Comparison of ENCODE assay signal across 18 cellular contexts in the genomic region with DNA sequence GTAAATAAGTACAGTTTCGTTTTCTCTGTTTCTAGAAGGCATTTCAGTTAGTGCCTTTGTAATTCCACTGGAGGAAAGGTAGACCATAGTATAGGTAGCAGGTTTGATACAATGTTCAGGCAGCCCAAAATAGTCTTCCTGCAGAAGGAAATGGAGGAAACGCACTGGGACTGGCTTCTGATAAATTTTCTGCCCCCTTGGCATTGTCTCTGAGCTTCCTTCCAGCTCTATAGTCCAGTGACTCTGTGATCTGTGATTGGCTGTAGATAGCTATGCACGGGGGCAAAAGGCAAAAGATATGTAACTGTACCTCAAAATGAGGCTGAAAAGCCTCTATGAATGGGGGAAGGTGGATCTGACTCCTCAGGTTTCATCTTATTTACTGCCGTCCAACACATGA.
"Had no signal": no experiment of that assay in that cellular context is flagged by ENCODE, and none has a peak within 500 bp of the region (broad histone marks: within the 10 kb centered on the region; RNA-seq: fewer than 3 reads in every experiment).

No MANE protein-coding gene starts in this region.

- H3K27me3 Mint-ChIP-seq: effector memory CD8-positive, alpha-beta T cell; naive thymus-derived CD8-positive, alpha-beta T cell; stimulated activated naive B cell treated with anti-CD40 and anti-IgM and Interleukin-4, amounts not matched to agents 10 μg/mL and 1 μg/mL and 100 μg/mL, for 72 hours; stimulated activated naive CD8-positive, alpha-beta T cell treated with anti-CD3 and anti-CD28 coated beads, Interleukin-15, amount 100 ng/mL, for 72 hours had no signal

- H3K36me3 ChIP-seq: sigmoid colon, tibial nerve had no signal

- DNase-seq: cortex of kidney; effector memory CD8-positive, alpha-beta T cell; foreskin melanocyte; head of caudate nucleus; hippocampal formation; left colon; mammary epithelial cell; mucosa of descending colon; naive thymus-derived CD8-positive, alpha-beta T cell; posterior cingulate gyrus; sigmoid colon; stimulated activated CD4-positive, alpha-beta T cell treated with anti-CD3 and anti-CD28 coated beads, Interleukin-2, amount 100 ng/mL, for 24 hours; stimulated activated CD4-positive, alpha-beta T cell treated with anti-CD3 and anti-CD28 coated beads, Interleukin-4, amount 100 ng/mL, for 4 hours; stimulated activated naive B cell treated with anti-CD40 and anti-IgM and Interleukin-4, amounts not matched to agents 10 μg/mL and 1 μg/mL and 100 μg/mL, for 72 hours; stimulated activated naive CD8-positive, alpha-beta T cell treated with anti-CD3 and anti-CD28 coated beads, Interleukin-15, amount 100 ng/mL, for 72 hours; testis had no signal

- H3K4me3 Mint-ChIP-seq: effector memory CD8-positive, alpha-beta T cell; naive thymus-derived CD8-positive, alpha-beta T cell; stimulated activated naive B cell treated with anti-CD40 and anti-IgM and Interleukin-4, amounts not matched to agents 10 μg/mL and 1 μg/mL and 100 μg/mL, for 72 hours; stimulated activated naive CD8-positive, alpha-beta T cell treated with anti-CD3 and anti-CD28 coated beads, Interleukin-15, amount 100 ng/mL, for 72 hours had no signal

- H3K27me3 ChIP-seq: sigmoid colon, testis, tibial nerve had no signal

- H3K4me3 ChIP-seq: mucosa of descending colon, sigmoid colon, skin epidermis, testis, tibial nerve had no signal

- H3K27ac ChIP-seq: sigmoid colon, testis, tibial nerve had no signal

- H3K27ac Mint-ChIP-seq: naive thymus-derived CD8-positive, alpha-beta T cell; stimulated activated naive B cell treated with anti-CD40 and anti-IgM and Interleukin-4, amounts not matched to agents 10 μg/mL and 1 μg/mL and 100 μg/mL, for 72 hours; stimulated activated naive CD8-positive, alpha-beta T cell treated with anti-CD3 and anti-CD28 coated beads, Interleukin-15, amount 100 ng/mL, for 72 hours had no signal

- H3K9me3 ChIP-seq: mucosa of descending colon, sigmoid colon, testis, tibial nerve had no signal

- ATAC-seq: effector memory CD8-positive, alpha-beta T cell; left colon; mucosa of descending colon; naive thymus-derived CD8-positive, alpha-beta T cell; stimulated activated naive CD8-positive, alpha-beta T cell treated with anti-CD3 and anti-CD28 coated beads, Interleukin-15, amount 100 ng/mL, for 72 hours had no signal

- H3K9me3 Mint-ChIP-seq: effector memory CD8-positive, alpha-beta T cell; naive thymus-derived CD8-positive, alpha-beta T cell; stimulated activated naive B cell treated with anti-CD40 and anti-IgM and Interleukin-4, amounts not matched to agents 10 μg/mL and 1 μg/mL and 100 μg/mL, for 72 hours; stimulated activated naive CD8-positive, alpha-beta T cell treated with anti-CD3 and anti-CD28 coated beads, Interleukin-15, amount 100 ng/mL, for 72 hours had no signal
